ENCODE assay signal across 21 cellular contexts in the genomic region with DNA sequence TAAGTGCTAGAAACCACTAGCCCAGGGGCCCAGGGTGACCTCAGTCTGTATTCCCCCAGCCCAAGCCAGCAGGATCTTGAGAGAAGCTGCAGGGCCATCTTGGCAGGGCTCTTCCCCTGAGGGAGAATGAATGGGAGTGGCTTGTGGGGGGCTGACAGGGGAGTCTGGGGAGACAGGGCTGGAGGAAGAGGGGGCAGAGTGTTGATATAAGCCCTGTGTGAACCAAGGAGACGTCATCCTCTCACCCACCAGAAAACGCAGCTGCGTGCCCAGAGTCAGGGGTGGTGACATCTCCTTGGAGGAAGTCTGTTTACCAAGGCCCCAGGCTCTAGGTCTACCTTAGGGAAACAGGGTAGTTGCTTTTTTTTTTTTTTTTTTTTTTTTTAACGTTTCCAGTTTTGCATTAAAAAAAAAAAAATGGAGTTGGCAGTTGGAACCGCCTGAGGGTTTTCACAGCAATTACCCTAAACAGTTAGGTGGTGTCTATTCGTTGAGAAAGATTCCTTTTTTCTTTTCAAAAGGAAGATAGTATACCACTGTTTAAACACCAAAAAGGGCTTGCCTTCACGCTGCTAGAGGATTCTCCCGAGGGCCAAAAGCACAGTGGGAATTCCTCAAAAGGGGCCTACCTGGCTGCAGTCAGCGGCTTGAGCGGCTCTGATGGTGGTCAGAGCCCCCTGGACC.
"Had no signal": no experiment of that assay in that cellular context is flagged by ENCODE, and none has a peak within 500 bp of the region (broad histone marks: within the 10 kb centered on the region; RNA-seq: fewer than 3 reads in every experiment).

No MANE protein-coding gene starts in this region.

- ATAC-seq: activated T-cell treated with anti-CD3 and anti-CD28 coated beads, Interleukin-2, amount 50 U/mL, for 4 hours; left ventricle myocardium superior; right cardiac atrium; stimulated activated naive CD8-positive, alpha-beta T cell treated with anti-CD3 and anti-CD28 coated beads, Interleukin-15, Interleukin-2, amounts not matched to agents 100 U/mL and 50 U/mL, for 24 hours had no signal

- H3K9me3 ChIP-seq: adrenal gland, colonic mucosa, prostate gland, upper lobe of left lung had no signal

- DNase-seq: activated CD4-positive, alpha-beta T cell treated with anti-CD3 and anti-CD28 coated beads for 1 hour; activated CD4-positive, alpha-beta T cell treated with anti-CD3 and anti-CD28 coated beads, Interleukin-2, amount 50 U/mL, for 48 hours; activated effector memory CD4-positive, alpha-beta T cell treated with anti-CD3 and anti-CD28 coated beads, Interleukin-2, amount 50 U/mL, for 16 hours; activated T-cell treated with anti-CD3 and anti-CD28 coated beads, Interleukin-2, amount 50 U/mL, for 4 hours; adrenal gland; caudate nucleus; colonic mucosa; foreskin fibroblast; glutamatergic neuron; kidney glomerular epithelial cell; left ventricle myocardium superior; mesendoderm; right cardiac atrium; small intestine; stimulated activated CD4-positive, alpha-beta T cell treated with anti-CD3 and anti-CD28 coated beads, Interleukin-4, amount 100 ng/mL, for 4 hours; stimulated activated CD8-positive, alpha-beta memory T cell treated with anti-CD3 and anti-CD28 coated beads, Interleukin-4, amount 100 ng/mL, for 48 hours; stimulated activated naive CD8-positive, alpha-beta T cell treated with anti-CD3 and anti-CD28 coated beads, Interleukin-15, Interleukin-2, amounts not matched to agents 100 U/mL and 50 U/mL, for 24 hours; upper lobe of left lung had no signal

- H3K4me3 ChIP-seq: adrenal gland, colonic mucosa, prostate gland, upper lobe of left lung had no signal

- H3K4me3 Mint-ChIP-seq: activated naive CD4-positive, alpha-beta T cell treated with anti-CD3 and anti-CD28 coated beads, Interleukin-2, amount 50 U/mL, for 24 hours; activated T-cell treated with anti-CD3 and anti-CD28 coated beads, Interleukin-2, amount 50 U/mL, for 4 hours; nephron had no signal

- H3K27me3 ChIP-seq: adrenal gland, colonic mucosa, upper lobe of left lung had no signal

- H3K4me1 Mint-ChIP-seq: activated naive CD4-positive, alpha-beta T cell treated with anti-CD3 and anti-CD28 coated beads, Interleukin-2, amount 50 U/mL, for 24 hours had no signal

- H3K27ac ChIP-seq: adrenal gland, colonic mucosa, prostate gland, upper lobe of left lung had no signal

- H3K27ac Mint-ChIP-seq: activated naive CD4-positive, alpha-beta T cell treated with anti-CD3 and anti-CD28 coated beads, Interleukin-2, amount 50 U/mL, for 24 hours had no signal

- H3K36me3 ChIP-seq: colonic mucosa, prostate gland had no signal

- H3K4me1 ChIP-seq: adrenal gland, colonic mucosa, prostate gland had no signal

- H3K9me3 Mint-ChIP-seq: activated naive CD4-positive, alpha-beta T cell treated with anti-CD3 and anti-CD28 coated beads, Interleukin-2, amount 50 U/mL, for 24 hours; activated T-cell treated with anti-CD3 and anti-CD28 coated beads, Interleukin-2, amount 50 U/mL, for 4 hours; nephron had no signal
